2 cellular contexts compared by ENCODE assay signal in the genomic region with DNA sequence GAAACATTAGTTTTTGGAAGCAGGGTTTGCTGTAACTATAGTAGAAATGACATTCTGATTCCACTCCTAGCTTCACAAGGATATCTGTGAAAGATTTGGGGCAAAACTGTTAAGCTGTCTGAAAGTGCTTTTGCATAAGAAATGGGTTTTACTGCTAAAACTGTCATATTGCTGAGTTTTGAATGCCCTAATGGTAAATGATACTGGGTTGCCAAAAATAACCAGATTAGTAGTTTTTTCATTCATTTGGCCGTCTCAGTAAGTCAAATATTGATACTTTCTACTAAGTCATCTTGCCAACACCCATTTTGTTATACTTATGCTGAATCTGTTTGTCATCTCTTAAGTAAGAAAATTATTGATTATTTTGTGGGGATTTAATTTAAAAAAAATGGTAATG.
TF ChIP-seq lines count a peak whose summit lies in the region.

No MANE protein-coding gene starts in this region.

TF ChIP-seq in SK-N-SH, 30 proteins besides CTCF, POLR2A, EP300 and RAD21 (continued from another document):
- TF ChIP-seq, protein P1, sequence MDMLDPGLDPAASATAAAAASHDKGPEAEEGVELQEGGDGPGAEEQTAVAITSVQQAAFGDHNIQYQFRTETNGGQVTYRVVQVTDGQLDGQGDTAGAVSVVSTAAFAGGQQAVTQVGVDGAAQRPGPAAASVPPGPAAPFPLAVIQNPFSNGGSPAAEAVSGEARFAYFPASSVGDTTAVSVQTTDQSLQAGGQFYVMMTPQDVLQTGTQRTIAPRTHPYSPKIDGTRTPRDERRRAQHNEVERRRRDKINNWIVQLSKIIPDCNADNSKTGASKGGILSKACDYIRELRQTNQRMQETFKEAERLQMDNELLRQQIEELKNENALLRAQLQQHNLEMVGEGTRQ (IDR thresholded peaks at IDR 0.05; ENCODE audit: borderline replicate concordance, low read depth, low read length): no peak
TF ChIP-seq in SK-N-SH: peak in this region for 0.

TF ChIP-seq in SK-N-SH treated with all-trans-retinoic acid at 6 μM for 48 hours, 23 proteins besides CTCF, POLR2A, EP300 and RAD21 (continued from another document):
- TF ChIP-seq, protein P2, sequence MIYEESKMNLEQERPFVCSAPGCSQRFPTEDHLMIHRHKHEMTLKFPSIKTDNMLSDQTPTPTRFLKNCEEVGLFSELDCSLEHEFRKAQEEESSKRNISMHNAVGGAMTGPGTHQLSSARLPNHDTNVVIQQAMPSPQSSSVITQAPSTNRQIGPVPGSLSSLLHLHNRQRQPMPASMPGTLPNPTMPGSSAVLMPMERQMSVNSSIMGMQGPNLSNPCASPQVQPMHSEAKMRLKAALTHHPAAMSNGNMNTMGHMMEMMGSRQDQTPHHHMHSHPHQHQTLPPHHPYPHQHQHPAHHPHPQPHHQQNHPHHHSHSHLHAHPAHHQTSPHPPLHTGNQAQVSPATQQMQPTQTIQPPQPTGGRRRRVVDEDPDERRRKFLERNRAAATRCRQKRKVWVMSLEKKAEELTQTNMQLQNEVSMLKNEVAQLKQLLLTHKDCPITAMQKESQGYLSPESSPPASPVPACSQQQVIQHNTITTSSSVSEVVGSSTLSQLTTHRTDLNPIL (CRISPR knock-in tag; IDR thresholded peaks at IDR 0.05; ENCODE audit: low read depth): no peak
- no peak for TF ChIP-seq ZNF70 (CRISPR knock-in tag; IDR thresholded peaks at IDR 0.05)
- TF ChIP-seq GLIS3 (CRISPR knock-in tag; IDR thresholded peaks at IDR 0.05): no peak
- no peak for TF ChIP-seq CSDC2 (CRISPR knock-in tag; IDR thresholded peaks at IDR 0.05)
- TF ChIP-seq ARNTL (CRISPR knock-in tag; IDR thresholded peaks at IDR 0.05; ENCODE audit: borderline replicate concordance, low read depth): no peak
TF ChIP-seq in SK-N-SH treated with all-trans-retinoic acid at 6 μM for 48 hours: peak in this region for 0.
